In genomic region chr20:35632539-35633115, GRCh38 we compare ENCODE assay signal across 28 cellular contexts. TPM values are rescaled to one million over a fixed set of nuclear protein-coding genes. Genes with fewer than 3 reads are reported as not detected.
DNase-seq lines count a peak whose midpoint lies in the region; ATAC-seq and TF ChIP-seq lines count a peak whose summit lies in the region.
"Had no signal": no experiment of that assay in that cellular context is flagged by ENCODE, and none has a peak within 500 bp of the region (broad histone marks: within the 10 kb centered on the region; RNA-seq: fewer than 3 reads in every experiment).

No MANE protein-coding gene starts in this region.

- peaks cover 0 to 2% (median 0%) of the 10 kb centered on the region in 3 donors for H3K27me3 Mint-ChIP-seq in CD14-positive monocyte (ENCODE audit: low read depth in 3 of 3)
- no peaks in the 10 kb centered on the region for H3K27me3 Mint-ChIP-seq in CD4-positive, CD25-positive, alpha-beta regulatory T cell
- no peaks in the 10 kb centered on the region for H3K27me3 Mint-ChIP-seq in T-helper 17 cell
- H3K27me3 Mint-ChIP-seq in naive thymus-derived CD8-positive, alpha-beta T cell = no peaks in the 10 kb centered on the region
- H3K27me3 Mint-ChIP-seq: activated B cell treated with CpG ODN at 0.5 μM for 24 hours; activated CD4-positive, alpha-beta T cell treated with anti-CD3 and anti-CD28 coated beads, Interleukin-2, amount 10 ng/mL, durations not matched to agents 7 days and 5 days; activated naive CD8-positive, alpha-beta T cell treated with anti-CD3 and anti-CD28 coated beads, Interleukin-2, amount 50 U/mL, for 24 hours had no signal

- H3K36me3 ChIP-seq in CD4-positive, CD25-positive, alpha-beta regulatory T cell (ENCODE audit: control insufficient read depth, insufficient read depth, low read length) = peaks cover 44% of the 10 kb centered on the region

- no peak overlapping the region for H3K4me3 Mint-ChIP-seq in CD14-positive monocyte
- no peak overlapping the region for H3K4me3 Mint-ChIP-seq in CD4-positive, CD25-positive, alpha-beta regulatory T cell
- H3K4me3 Mint-ChIP-seq in T-helper 17 cell = no peak overlapping the region
- no peak overlapping the region for H3K4me3 Mint-ChIP-seq in naive thymus-derived CD8-positive, alpha-beta T cell
- H3K4me3 Mint-ChIP-seq: activated B cell treated with CpG ODN at 0.5 μM for 24 hours; activated CD4-positive, alpha-beta T cell treated with anti-CD3 and anti-CD28 coated beads, Interleukin-2, amount 10 ng/mL, durations not matched to agents 7 days and 5 days; activated naive CD8-positive, alpha-beta T cell treated with anti-CD3 and anti-CD28 coated beads, Interleukin-2, amount 50 U/mL, for 24 hours; HFFc6 had no signal

- H3K27ac Mint-ChIP-seq in CD14-positive monocyte = peak overlapping the region in 4 of 7 donors; percentile 41 to 72 (median 51)
- H3K27ac Mint-ChIP-seq in CD4-positive, CD25-positive, alpha-beta regulatory T cell = peak overlapping the region in 2 of 3 donors; percentile 31 to 76
- H3K27ac Mint-ChIP-seq in T-helper 17 cell = peak overlapping the region; percentile 84
- H3K27ac Mint-ChIP-seq in naive thymus-derived CD8-positive, alpha-beta T cell = peak overlapping the region in 7 of 10 donors; percentile 35 to 81 (median 66)
- H3K27ac Mint-ChIP-seq: activated B cell treated with CpG ODN at 0.5 μM for 24 hours; activated CD4-positive, alpha-beta T cell treated with anti-CD3 and anti-CD28 coated beads, Interleukin-2, amount 10 ng/mL, durations not matched to agents 7 days and 5 days; activated naive CD8-positive, alpha-beta T cell treated with anti-CD3 and anti-CD28 coated beads, Interleukin-2, amount 50 U/mL, for 24 hours; HFFc6 had no signal

- H3K36me3 Mint-ChIP-seq in CD14-positive monocyte (peaks cover 31 to 49% of the 10 kb centered on the region in 2 donors), T-helper 17 cell (ENCODE audit: low read depth) (peaks cover 3% of the 10 kb centered on the region)
- peaks cover 19% of the 10 kb centered on the region for H3K36me3 Mint-ChIP-seq in CD4-positive, CD25-positive, alpha-beta regulatory T cell
- peaks cover 0 to 50% (median 9%) of the 10 kb centered on the region in 3 donors for H3K36me3 Mint-ChIP-seq in naive thymus-derived CD8-positive, alpha-beta T cell

- H3K27ac ChIP-seq in CD4-positive, CD25-positive, alpha-beta regulatory T cell (ENCODE audit: insufficient read depth, low read length, poor library complexity, severe bottlenecking) = no peak overlapping the region
- H3K27ac ChIP-seq: left ventricle myocardium inferior, psoas muscle, SK-N-MC, transverse colon had no signal

- POLR2A ChIA-PET in naive thymus-derived CD8-positive, alpha-beta T cell (lab: Charles Lee) = interaction anchor here (0.7 to 1.0 kb wide), 2 partner anchors 13 to 32 kb away, joined by 3 to 6 read pairs; partner anchors contain the start of genes CPNE1 and RBM12

- no peaks in the 10 kb centered on the region for H3K9me3 ChIP-seq in CD4-positive, CD25-positive, alpha-beta regulatory T cell (ENCODE audit: control insufficient read depth in 2 of 2, low read length in 2 of 2)
- no peaks in the 10 kb centered on the region for H3K9me3 ChIP-seq in T-helper 17 cell (ENCODE audit: control insufficient read depth, low read length, poor library complexity, severe bottlenecking)
- H3K9me3 ChIP-seq: left ventricle myocardium inferior, psoas muscle, transverse colon had no signal

- peaks cover 5% of the 10 kb centered on the region for H3K4me1 ChIP-seq in CD4-positive, CD25-positive, alpha-beta regulatory T cell (ENCODE audit: control insufficient read depth, insufficient read depth, low read length, poor library complexity, severe bottlenecking)
- H3K4me1 ChIP-seq: transverse colon had no signal

- H3K4me1 Mint-ChIP-seq in CD14-positive monocyte = peaks cover 17% of the 10 kb centered on the region
- H3K4me1 Mint-ChIP-seq in CD4-positive, CD25-positive, alpha-beta regulatory T cell = peaks cover 8 to 31% (median 26%) of the 10 kb centered on the region in 4 donors
- H3K4me1 Mint-ChIP-seq in T-helper 17 cell = peaks cover 28% of the 10 kb centered on the region
- H3K4me1 Mint-ChIP-seq in naive thymus-derived CD8-positive, alpha-beta T cell = peaks cover 23 to 35% (median 30%) of the 10 kb centered on the region in 4 donors
- H3K4me1 Mint-ChIP-seq: activated CD4-positive, alpha-beta T cell treated with anti-CD3 and anti-CD28 coated beads, Interleukin-2, amount 10 ng/mL, durations not matched to agents 7 days and 5 days had no signal

- no peaks in the 10 kb centered on the region for H3K27me3 ChIP-seq in CD4-positive, CD25-positive, alpha-beta regulatory T cell (ENCODE audit: control insufficient read depth, insufficient read depth, low read length)
- H3K27me3 ChIP-seq: transverse colon had no signal

- ATAC-seq in CD4-positive, CD25-positive, alpha-beta regulatory T cell (ENCODE audit: low read depth in 2 of 2) = no peak
- no peak for ATAC-seq in T-helper 17 cell
- ATAC-seq in naive thymus-derived CD8-positive, alpha-beta T cell = no peak
- ATAC-seq in HG02763 (IDR thresholded peaks at IDR 0.05; ENCODE audit: unreplicated experiment) = no peak
- ATAC-seq in HG03565 (IDR thresholded peaks at IDR 0.05; ENCODE audit: unreplicated experiment) = no peak
- ATAC-seq: activated naive CD8-positive, alpha-beta T cell treated with anti-CD3 and anti-CD28 coated beads, Interleukin-2, amount 50 U/mL, for 24 hours; psoas muscle had no signal

- intact Hi-C loops in CD14-positive monocyte (cut with micrococcal nuclease) = no loop called here

- TF ChIP-seq CTCF in CD14-positive monocyte (IDR thresholded peaks at IDR 0.05) = no peak

- no peaks in the 10 kb centered on the region for H3K9me3 Mint-ChIP-seq in CD14-positive monocyte
- H3K9me3 Mint-ChIP-seq in CD4-positive, CD25-positive, alpha-beta regulatory T cell = no peaks in the 10 kb centered on the region
- H3K9me3 Mint-ChIP-seq in naive thymus-derived CD8-positive, alpha-beta T cell = no peaks in the 10 kb centered on the region
- H3K9me3 Mint-ChIP-seq: activated B cell treated with CpG ODN at 0.5 μM for 24 hours; activated CD4-positive, alpha-beta T cell treated with anti-CD3 and anti-CD28 coated beads, Interleukin-2, amount 10 ng/mL, durations not matched to agents 7 days and 5 days; activated naive CD8-positive, alpha-beta T cell treated with anti-CD3 and anti-CD28 coated beads, Interleukin-2, amount 50 U/mL, for 24 hours; HFFc6 had no signal

- DNase-seq in CD14-positive monocyte (ENCODE audit: low spot score) (no peak), T-helper 17 cell (no peak), AG08396 (ENCODE audit: low spot score) (no peak)
- no peak for DNase-seq in CD4-positive, CD25-positive, alpha-beta regulatory T cell
- DNase-seq in naive thymus-derived CD8-positive, alpha-beta T cell = no peak
- DNase-seq: activated B cell treated with CpG ODN at 0.5 μM for 24 hours; activated CD4-positive, alpha-beta T cell treated with anti-CD3 and anti-CD28 coated beads, Interleukin-2, amount 10 ng/mL, durations not matched to agents 7 days and 5 days; activated naive CD8-positive, alpha-beta T cell treated with anti-CD3 and anti-CD28 coated beads, Interleukin-2, amount 50 U/mL, for 24 hours; C1 segment of cervical spinal cord; caudate nucleus; cortex of kidney; EL; foreskin fibroblast; GOT3; head of caudate nucleus; HFFc6; islet precursor cell; left ventricle myocardium inferior; mesendoderm; NCI-H1048; NCI-H1694; NCI-H510A; psoas muscle; stimulated activated CD4-positive, alpha-beta T cell treated with anti-CD3 and anti-CD28 coated beads, Interleukin-4, amount 100 ng/mL, for 1 hour; transverse colon had no signal

- H3K4me3 ChIP-seq in CD4-positive, CD25-positive, alpha-beta regulatory T cell (ENCODE audit: low read depth, low read length) = no peak overlapping the region
- H3K4me3 ChIP-seq: left ventricle myocardium inferior, psoas muscle, SK-N-MC, transverse colon had no signal

RNA-seq across cellular contexts. Expression of gene SPAG4, which starts 17.0 kb away (rescaled TPM):
- polyA plus RNA-seq in CD14-positive monocyte = under 1 TPM in 1 of 2 donors, not detected in 1; 0.12 TPM
- 21.8 TPM for total RNA-seq in CD4-positive, CD25-positive, alpha-beta regulatory T cell
- polyA plus RNA-seq in CD4-positive, CD25-positive, alpha-beta regulatory T cell = 1 to 10 TPM in 1 of 4 donors, under 1 TPM in 3; 0.11 to 1.2 (median 0.34) TPM
- 10 to 100 TPM; 13.7 to 15.7 TPM for total RNA-seq in T-helper 17 cell
- total RNA-seq in naive thymus-derived CD8-positive, alpha-beta T cell = under 1 TPM; 0.47 to 0.74 TPM
- 1 to 10 TPM in 1 of 3 donors, under 1 TPM in 2; 0.19 to 1.2 (median 0.30) TPM for polyA plus RNA-seq in naive thymus-derived CD8-positive, alpha-beta T cell

RNA-seq across cellular contexts. Expression of gene CPNE1, which starts 32.1 kb away (rescaled TPM):
- polyA plus RNA-seq in CD14-positive monocyte = 100 to 1,000 TPM; 167 to 210 TPM
- total RNA-seq in CD4-positive, CD25-positive, alpha-beta regulatory T cell = 246 TPM
- 100 to 1,000 TPM; 175 to 398 (median 338) TPM for polyA plus RNA-seq in CD4-positive, CD25-positive, alpha-beta regulatory T cell
- 100 to 1,000 TPM; 215 to 250 TPM for total RNA-seq in T-helper 17 cell
- 100 to 1,000 TPM; 413 to 454 TPM for total RNA-seq in naive thymus-derived CD8-positive, alpha-beta T cell
- 100 to 1,000 TPM; 329 to 392 (median 384) TPM for polyA plus RNA-seq in naive thymus-derived CD8-positive, alpha-beta T cell

RNA-seq across cellular contexts. Expression of gene RBM12, which starts 32.1 kb away (rescaled TPM):
- 10 to 100 TPM; 21.5 to 30.4 TPM for polyA plus RNA-seq in CD14-positive monocyte
- 128 TPM for total RNA-seq in CD4-positive, CD25-positive, alpha-beta regulatory T cell
- polyA plus RNA-seq in CD4-positive, CD25-positive, alpha-beta regulatory T cell = 10 to 100 TPM; 46.6 to 58.0 (median 53.3) TPM
- 10 to 100 TPM; 86.0 to 87.8 TPM for total RNA-seq in T-helper 17 cell
- 100 to 1,000 TPM; 112 to 132 TPM for total RNA-seq in naive thymus-derived CD8-positive, alpha-beta T cell
- 10 to 100 TPM; 35.2 to 43.7 (median 39.9) TPM for polyA plus RNA-seq in naive thymus-derived CD8-positive, alpha-beta T cell

Comparison
In these comparisons a context has a peak if more than half of its experiments do, and no peak if none do; other contexts are left out.
1. RNA of gene SPAG4, which starts 17.0 kb away (total RNA-seq): 21.8 TPM in CD4-positive, CD25-positive, alpha-beta regulatory T cell (single experiment) and 13.7 to 15.7 TPM in T-helper 17 cell; 0.47 to 0.74 TPM in naive thymus-derived CD8-positive, alpha-beta T cell; every median in the first group is over 4 times any median in the second.
2. Peak in every context shown above with its lines, with median percentiles within 50 percentile points of each other: H3K27ac Mint-ChIP-seq.